24 cellular contexts compared by ENCODE assay signal in the genomic region with DNA sequence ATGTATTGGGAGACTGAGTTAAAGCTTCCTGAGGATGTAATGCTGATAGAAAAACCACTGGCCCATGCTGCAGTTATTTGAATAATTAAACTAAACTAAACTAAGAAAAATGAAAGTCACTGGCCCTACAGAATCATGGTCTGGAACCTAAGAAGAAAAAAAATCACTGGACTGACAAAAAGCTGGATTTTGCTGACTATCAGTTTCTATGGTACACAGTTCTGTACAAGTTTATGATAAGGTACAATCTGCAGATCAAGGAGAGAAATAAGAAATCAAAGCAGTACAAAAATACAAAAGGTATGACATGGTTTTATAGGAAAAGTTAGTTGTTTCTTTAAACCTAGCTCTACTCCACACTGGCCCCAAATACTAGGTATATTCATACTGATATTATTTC. TPM values are rescaled to one million over a fixed set of nuclear protein-coding genes. Genes with fewer than 3 reads are reported as not detected.
DNase-seq lines count a peak whose midpoint lies in the region; ATAC-seq lines count a peak whose summit lies in the region.
"Had no signal": no experiment of that assay in that cellular context is flagged by ENCODE, and none has a peak within 500 bp of the region (broad histone marks: within the 10 kb centered on the region; RNA-seq: fewer than 3 reads in every experiment).

No MANE protein-coding gene starts in this region.

- no peak overlapping the region for H3K27ac ChIP-seq in CD4-positive, alpha-beta memory T cell (ENCODE audit: low read depth, low read length)
- H3K27ac ChIP-seq: BLaER1, RWPE1 had no signal

- H3K4me1 ChIP-seq in CD4-positive, alpha-beta memory T cell (ENCODE audit: insufficient read depth, low read length): peaks cover 32% of the 10 kb centered on the region
- H3K4me1 ChIP-seq: BLaER1, Caco-2, HAP-1 had no signal

- H3K36me3 ChIP-seq in CD4-positive, alpha-beta memory T cell (ENCODE audit: insufficient read depth, low read length): peaks cover 14% of the 10 kb centered on the region
- H3K36me3 ChIP-seq in MG63: peaks cover 32% of the 10 kb centered on the region
- peaks cover 4% of the 10 kb centered on the region for H3K36me3 ChIP-seq in H7 (replicated peaks; ENCODE audit: control insufficient read depth, insufficient read depth, low read length)

- CTCF ChIA-PET in CD4-positive, alpha-beta memory T cell (lab: Charles Lee; ENCODE audit: partially characterized antibody): no interaction called here

- H3K9me3 Mint-ChIP-seq in activated T-cell treated with anti-CD3 and anti-CD28 coated beads, Interleukin-2, amount 50 U/mL, for 72 hours: no peaks in the 10 kb centered on the region
- no peaks in the 10 kb centered on the region for H3K9me3 Mint-ChIP-seq in CD4-positive, alpha-beta memory T cell
- no peaks in the 10 kb centered on the region for H3K9me3 Mint-ChIP-seq in activated T-helper 2 cell treated with anti-CD3 and anti-CD28 coated beads, Interferon-gamma antibody, Interleukin-2, Interleukin-4, amounts not matched to agents 10 μg/mL and 5 μg/mL and 100 μg/mL, durations not matched to agents 14 hours and 24 hours and 36 hours
- H3K9me3 Mint-ChIP-seq in natural killer cell treated with Interleukin-12 subunit alpha and Interleukin-12 subunit beta and Interleukin-15 and Interleukin-18, amount 100 ng/mL, for 72 hours: no peaks in the 10 kb centered on the region
- H3K9me3 Mint-ChIP-seq: CD4-positive, CD25-positive, alpha-beta regulatory T cell; GM23338 had no signal

- no peaks in the 10 kb centered on the region for H3K9me3 ChIP-seq in CD4-positive, alpha-beta memory T cell (ENCODE audit: control insufficient read depth in 1 of 2, low read length in 2 of 2)
- H3K9me3 ChIP-seq in MG63: no peaks in the 10 kb centered on the region
- H3K9me3 ChIP-seq: BLaER1, Caco-2, HAP-1 had no signal

- no peak overlapping the region for H3K4me3 ChIP-seq in CD4-positive, alpha-beta memory T cell (ENCODE audit: low read length in 2 of 2)
- no peak overlapping the region for H3K4me3 ChIP-seq in MG63
- no peak overlapping the region for H3K4me3 ChIP-seq in H7 (ENCODE audit: insufficient read depth, low read depth, low read length)
- H3K4me3 ChIP-seq: BLaER1, GM12878, GM23338, HAP-1 had no signal

- intact Hi-C loops in CD4-positive, alpha-beta memory T cell (cut with micrococcal nuclease): loop anchor here (2.0 kb wide), 1 partner anchor 15 kb away; a partner anchor contains a TSS
- intact Hi-C loops in activated T-helper 2 cell treated with anti-CD3 and anti-CD28 coated beads, Interferon-gamma antibody, Interleukin-2, Interleukin-4, amounts not matched to agents 10 μg/mL and 5 μg/mL and 100 μg/mL, durations not matched to agents 14 hours and 24 hours and 36 hours (cut with micrococcal nuclease): no loop called here

- no peak overlapping the region for H3K4me3 Mint-ChIP-seq in activated T-cell treated with anti-CD3 and anti-CD28 coated beads, Interleukin-2, amount 50 U/mL, for 72 hours
- H3K4me3 Mint-ChIP-seq in CD4-positive, alpha-beta memory T cell: peak overlapping the region in 2 of 8 donors; percentile 4 to 48
- H3K4me3 Mint-ChIP-seq in activated T-helper 2 cell treated with anti-CD3 and anti-CD28 coated beads, Interferon-gamma antibody, Interleukin-2, Interleukin-4, amounts not matched to agents 10 μg/mL and 5 μg/mL and 100 μg/mL, durations not matched to agents 14 hours and 24 hours and 36 hours (ENCODE audit: low read depth): no peak overlapping the region
- H3K4me3 Mint-ChIP-seq in natural killer cell treated with Interleukin-12 subunit alpha and Interleukin-12 subunit beta and Interleukin-15 and Interleukin-18, amount 100 ng/mL, for 72 hours: no peak overlapping the region
- H3K4me3 Mint-ChIP-seq: CD4-positive, CD25-positive, alpha-beta regulatory T cell; GM23338; IgD-negative memory B cell had no signal

- DNase-seq in activated T-cell treated with anti-CD3 and anti-CD28 coated beads, Interleukin-2, amount 50 U/mL, for 72 hours: no peak
- DNase-seq in activated T-cell treated with anti-CD3 and anti-CD28 coated beads, Interleukin-2, amount 50 U/mL, for 1 hour: no peak
- DNase-seq in CD4-positive, alpha-beta memory T cell: no peak
- no peak for DNase-seq in activated T-helper 2 cell treated with anti-CD3 and anti-CD28 coated beads, Interferon-gamma antibody, Interleukin-2, Interleukin-4, amounts not matched to agents 10 μg/mL and 5 μg/mL and 100 μg/mL, durations not matched to agents 14 hours and 24 hours and 36 hours (ENCODE audit: low spot score)
- no peak for DNase-seq in natural killer cell treated with Interleukin-12 subunit alpha and Interleukin-12 subunit beta and Interleukin-15 and Interleukin-18, amount 100 ng/mL, for 72 hours (ENCODE audit: low spot score)
- DNase-seq in MG63 (no peak), H7 (no peak)
- DNase-seq: Caco-2; CD4-positive, CD25-positive, alpha-beta regulatory T cell; NCI-H1092; NCI-H1436; NCI-H187; NCI-H2081 treated with DMSO at 0.1 percent for 48 hours; NCI-H2171; NCI-H226; NCI-H510A; NCI-H69; SHP77 had no signal

- POLR2A ChIA-PET in CD4-positive, alpha-beta memory T cell (lab: Charles Lee; ENCODE audit: partially characterized antibody): interaction anchor here (0.9 to 1.5 kb wide), 2 partner anchors 9 to 17 kb away, joined by 3 read pairs; no protein-coding TSS in a partner anchor

- H3K27me3 Mint-ChIP-seq in activated T-cell treated with anti-CD3 and anti-CD28 coated beads, Interleukin-2, amount 50 U/mL, for 72 hours (ENCODE audit: low read depth): no peaks in the 10 kb centered on the region
- H3K27me3 Mint-ChIP-seq in CD4-positive, alpha-beta memory T cell: no peaks in the 10 kb centered on the region
- H3K27me3 Mint-ChIP-seq in activated T-helper 2 cell treated with anti-CD3 and anti-CD28 coated beads, Interferon-gamma antibody, Interleukin-2, Interleukin-4, amounts not matched to agents 10 μg/mL and 5 μg/mL and 100 μg/mL, durations not matched to agents 14 hours and 24 hours and 36 hours (ENCODE audit: low read depth): no peaks in the 10 kb centered on the region
- no peaks in the 10 kb centered on the region for H3K27me3 Mint-ChIP-seq in natural killer cell treated with Interleukin-12 subunit alpha and Interleukin-12 subunit beta and Interleukin-15 and Interleukin-18, amount 100 ng/mL, for 72 hours
- H3K27me3 Mint-ChIP-seq: CD4-positive, CD25-positive, alpha-beta regulatory T cell; IgD-negative memory B cell had no signal

- no peaks in the 10 kb centered on the region for H3K27me3 ChIP-seq in CD4-positive, alpha-beta memory T cell (ENCODE audit: insufficient read depth, low read length)
- no peaks in the 10 kb centered on the region for H3K27me3 ChIP-seq in MG63
- H3K27me3 ChIP-seq in H7 (ENCODE audit: control insufficient read depth, insufficient read depth, low read length): no peaks in the 10 kb centered on the region
- H3K27me3 ChIP-seq: BLaER1 had no signal

- H3K4me1 Mint-ChIP-seq in activated T-cell treated with anti-CD3 and anti-CD28 coated beads, Interleukin-2, amount 50 U/mL, for 72 hours (ENCODE audit: low read depth): peaks cover 41% of the 10 kb centered on the region
- peaks cover 30 to 55% (median 46%) of the 10 kb centered on the region in 4 donors for H3K4me1 Mint-ChIP-seq in CD4-positive, alpha-beta memory T cell
- H3K4me1 Mint-ChIP-seq in activated T-helper 2 cell treated with anti-CD3 and anti-CD28 coated beads, Interferon-gamma antibody, Interleukin-2, Interleukin-4, amounts not matched to agents 10 μg/mL and 5 μg/mL and 100 μg/mL, durations not matched to agents 14 hours and 24 hours and 36 hours (ENCODE audit: low read depth): peaks cover 17% of the 10 kb centered on the region
- peaks cover 24 to 31% of the 10 kb centered on the region in 2 donors for H3K4me1 Mint-ChIP-seq in natural killer cell treated with Interleukin-12 subunit alpha and Interleukin-12 subunit beta and Interleukin-15 and Interleukin-18, amount 100 ng/mL, for 72 hours (ENCODE audit: low read depth in 2 of 2)
- H3K4me1 Mint-ChIP-seq: GM23338 had no signal

- H3K36me3 Mint-ChIP-seq in activated T-cell treated with anti-CD3 and anti-CD28 coated beads, Interleukin-2, amount 50 U/mL, for 72 hours (ENCODE audit: insufficient read depth in 2 of 2): peaks cover 5 to 33% of the 10 kb centered on the region in 2 donors
- peaks cover 17 to 47% of the 10 kb centered on the region in 2 donors for H3K36me3 Mint-ChIP-seq in CD4-positive, alpha-beta memory T cell
- H3K36me3 Mint-ChIP-seq in activated T-helper 2 cell treated with anti-CD3 and anti-CD28 coated beads, Interferon-gamma antibody, Interleukin-2, Interleukin-4, amounts not matched to agents 10 μg/mL and 5 μg/mL and 100 μg/mL, durations not matched to agents 14 hours and 24 hours and 36 hours (ENCODE audit: low read depth): peaks cover 49% of the 10 kb centered on the region
- H3K36me3 Mint-ChIP-seq in natural killer cell treated with Interleukin-12 subunit alpha and Interleukin-12 subunit beta and Interleukin-15 and Interleukin-18, amount 100 ng/mL, for 72 hours: peaks cover 4% of the 10 kb centered on the region

- peak overlapping the region; percentile 23 for H3K27ac Mint-ChIP-seq in activated T-cell treated with anti-CD3 and anti-CD28 coated beads, Interleukin-2, amount 50 U/mL, for 72 hours
- peak overlapping the region in 6 of 7 donors; percentile 6 to 83 (median 58) for H3K27ac Mint-ChIP-seq in CD4-positive, alpha-beta memory T cell
- peak overlapping the region; percentile 14 for H3K27ac Mint-ChIP-seq in activated T-helper 2 cell treated with anti-CD3 and anti-CD28 coated beads, Interferon-gamma antibody, Interleukin-2, Interleukin-4, amounts not matched to agents 10 μg/mL and 5 μg/mL and 100 μg/mL, durations not matched to agents 14 hours and 24 hours and 36 hours
- H3K27ac Mint-ChIP-seq in natural killer cell treated with Interleukin-12 subunit alpha and Interleukin-12 subunit beta and Interleukin-15 and Interleukin-18, amount 100 ng/mL, for 72 hours: peak overlapping the region; percentile 32 to 35
- H3K27ac Mint-ChIP-seq: GM23338 had no signal

- ATAC-seq in activated T-cell treated with anti-CD3 and anti-CD28 coated beads, Interleukin-2, amount 50 U/mL, for 72 hours (replicated peaks in 1 of 2): no peak
- no peak for ATAC-seq in natural killer cell treated with Interleukin-12 subunit alpha and Interleukin-12 subunit beta and Interleukin-15 and Interleukin-18, amount 100 ng/mL, for 72 hours
- ATAC-seq: GM12878, GM23338 had no signal

RNA-seq across cellular contexts. Expression of a gene that starts 15.6 kb away (rescaled TPM):
- total RNA-seq in activated T-cell treated with anti-CD3 and anti-CD28 coated beads, Interleukin-2, amount 50 U/mL, for 72 hours: 10 to 100 TPM; 80.8 TPM
- 100 to 1,000 TPM; 111 to 114 TPM for total RNA-seq in CD4-positive, alpha-beta memory T cell
- polyA plus RNA-seq in CD4-positive, alpha-beta memory T cell: 10 to 100 TPM; 76.7 to 84.2 TPM
- total RNA-seq in activated T-helper 2 cell treated with anti-CD3 and anti-CD28 coated beads, Interferon-gamma antibody, Interleukin-2, Interleukin-4, amounts not matched to agents 10 μg/mL and 5 μg/mL and 100 μg/mL, durations not matched to agents 14 hours and 24 hours and 36 hours: 69.7 and 69.9 TPM in 2 replicates
- total RNA-seq in natural killer cell treated with Interleukin-12 subunit alpha and Interleukin-12 subunit beta and Interleukin-15 and Interleukin-18, amount 100 ng/mL, for 72 hours: 10 to 100 TPM; 80.1 to 92.4 TPM
- 12.6 and 23.4 TPM in 2 replicates for total RNA-seq in MG63 (2014; rRNA removed; shearing (Covaris generic); ENCODE audit: low replicate concordance)
- 23.5 and 26.8 TPM in 2 replicates for total RNA-seq in H7 (2014; rRNA removed; shearing (Covaris generic))
